In the genomic region with DNA sequence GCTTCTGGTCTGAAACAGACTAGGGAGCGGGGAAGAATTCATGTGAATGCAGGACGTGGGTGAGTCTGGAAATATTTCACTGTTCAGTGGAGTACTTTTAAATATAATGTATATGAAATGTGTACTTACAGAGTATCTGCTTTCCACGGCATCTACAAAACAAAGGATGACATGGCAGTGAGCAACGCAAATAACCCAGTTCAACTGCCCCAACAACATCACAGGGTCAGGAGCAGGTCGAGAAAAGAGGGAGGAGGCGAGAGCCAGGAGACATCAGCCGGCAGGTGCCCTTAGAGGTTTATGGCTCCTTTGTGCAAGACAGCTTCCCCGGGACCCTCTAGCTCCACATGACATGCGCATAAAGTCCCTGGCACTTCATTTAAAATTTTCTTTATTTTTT, we compare ENCODE assay signal across 27 cellular contexts.
DNase-seq lines count a peak whose midpoint lies in the region; ATAC-seq lines count a peak whose summit lies in the region.
"Had no signal": no experiment of that assay in that cellular context is flagged by ENCODE, and none has a peak within 500 bp of the region (broad histone marks: within the 10 kb centered on the region; RNA-seq: fewer than 3 reads in every experiment).

No MANE protein-coding gene starts in this region.

- no peaks in the 10 kb centered on the region for H3K9me3 ChIP-seq in esophagus (ENCODE audit: control insufficient read depth in 2 of 2, insufficient read depth in 1 of 2, low read depth in 1 of 2, low read length in 1 of 2)
- H3K9me3 ChIP-seq: esophagus muscularis mucosa, testis had no signal

- WGBS in esophagus, 2 donors: 75 to 80% methylated on average over 9 of the region's 9 CpGs

- no peaks in the 10 kb centered on the region for H3K27me3 ChIP-seq in esophagus (ENCODE audit: control insufficient read depth in 1 of 2, insufficient read depth in 2 of 2, low read length in 2 of 2)
- H3K27me3 ChIP-seq: cardiac muscle cell, esophagus muscularis mucosa, testis had no signal

- DNase-seq in HPDE6-E6E7 (ENCODE audit: extremely low spot score) (peak; percentile 52), NCI-H2227 (lab: John Stamatoyannopoulos, UW; ENCODE audit: unreplicated experiment) (peak; percentile 61), NCI-H1092 treated with DMSO at 0.1 percent for 48 hours (lab: John Stamatoyannopoulos, UW) (no peak)
- DNase-seq: activated CD4-positive, alpha-beta T cell treated with anti-CD3 and anti-CD28 coated beads, Interleukin-2, amount 50 U/mL, for 48 hours; activated gamma-delta T cell treated with Interleukin-2 at 50 U/mL for 16 hours; activated naive CD8-positive, alpha-beta T cell treated with anti-CD3 and anti-CD28 coated beads, Interleukin-2, amount 10 ng/mL, durations not matched to agents 7 days and 5 days; activated T-cell treated with anti-CD3 and anti-CD28 coated beads, Interleukin-2, amount 50 U/mL, for 48 hours; aorta; effector memory CD8-positive, alpha-beta T cell; foreskin keratinocyte; HFFc6; kidney glomerular epithelial cell; NCI-H1105; NCI-H187 treated with DMSO at 0.1 percent for 48 hours; NCI-H345; stimulated activated naive CD4-positive, alpha-beta T cell treated with Interleukin-2 at 50 U/mL for 16 hours; T-helper 17 cell; testis had no signal

- no peaks in the 10 kb centered on the region for H3K36me3 ChIP-seq in esophagus (ENCODE audit: control insufficient read depth in 2 of 2, insufficient read depth in 2 of 2, low read length in 1 of 2)
- H3K36me3 ChIP-seq: cardiac muscle cell had no signal

- no peaks in the 10 kb centered on the region for H3K4me1 ChIP-seq in esophagus (ENCODE audit: control insufficient read depth in 2 of 2, insufficient read depth in 2 of 2, low read length in 1 of 2)
- H3K4me1 ChIP-seq: foreskin keratinocyte had no signal

- ATAC-seq in GM19467 (IDR thresholded peaks at IDR 0.05; ENCODE audit: unreplicated experiment): no peak
- no peak for ATAC-seq in HG03354 (IDR thresholded peaks at IDR 0.05; ENCODE audit: poor library complexity, severe bottlenecking, unreplicated experiment)
- ATAC-seq: activated CD4-positive, CD25-positive, alpha-beta regulatory T cell treated with anti-CD3 and anti-CD28 coated beads, Interleukin-2, amount 50 U/mL, for 24 hours; effector memory CD8-positive, alpha-beta T cell; foreskin keratinocyte; SK-N-SH treated with all-trans-retinoic acid at 6 μM for 48 hours; T-helper 17 cell had no signal

- H3K27ac ChIP-seq in esophagus (ENCODE audit: low read depth in 2 of 2, low read length in 1 of 2) (peak overlapping the region; percentile 29 to 54), skin epidermis (peak overlapping the region in 15 of 21 experiments; percentile 9 to 74 (median 47))
- H3K27ac ChIP-seq: cardiac muscle cell, foreskin keratinocyte had no signal

- H3K4me3 ChIP-seq in esophagus (ENCODE audit: low read depth in 1 of 2, low read length in 2 of 2) (no peak overlapping the region), skin epidermis (no peak overlapping the region)
- H3K4me3 ChIP-seq: cardiac muscle cell, coronary artery, esophagus muscularis mucosa, testis had no signal
